Comparison of ENCODE assay signal across 18 cellular contexts in genomic region chr4:158157412-158157811, GRCh38. TPM values are rescaled to one million over a fixed set of nuclear protein-coding genes. Genes with fewer than 3 reads are reported as not detected.
DNase-seq lines count a peak whose midpoint lies in the region; ATAC-seq and TF ChIP-seq lines count a peak whose summit lies in the region.
"Had no signal": no experiment of that assay in that cellular context is flagged by ENCODE, and none has a peak within 500 bp of the region (broad histone marks: within the 10 kb centered on the region; RNA-seq: fewer than 3 reads in every experiment).

No MANE protein-coding gene starts in this region.

- H3K4me1 ChIP-seq in Caco-2 = peaks cover 59% of the 10 kb centered on the region
- H3K4me1 ChIP-seq in HUES48 (ENCODE audit: control insufficient read depth, insufficient read depth, low read length) = no peaks in the 10 kb centered on the region
- peaks cover 58% of the 10 kb centered on the region for H3K4me1 ChIP-seq in mammary epithelial cell (ENCODE audit: insufficient read depth, low read length)

- in situ Hi-C loops in mammary epithelial cell (cut with MboI; ENCODE audit: low sequenced_read_pairs in 2 of 2) = no loop called here

- peaks cover 57% of the 10 kb centered on the region for H3K36me3 Mint-ChIP-seq in Caco-2 (ENCODE audit: insufficient read depth, unreplicated experiment)
- peaks cover 28% of the 10 kb centered on the region for H3K36me3 Mint-ChIP-seq in nephron (ENCODE audit: low read depth)
- no peaks in the 10 kb centered on the region for H3K36me3 Mint-ChIP-seq in activated T-cell treated with anti-CD3 and anti-CD28 coated beads, Interleukin-2, amount 50 U/mL, for 4 hours (ENCODE audit: insufficient read depth)
- H3K36me3 Mint-ChIP-seq: CD4-positive, CD25-positive, alpha-beta regulatory T cell had no signal

- dilution Hi-C loops in mammary epithelial cell (cut with HindIII; ENCODE audit: low sequenced_read_pairs) = no loop called here

- H3K9me3 ChIP-seq in Caco-2 = no peaks in the 10 kb centered on the region
- H3K9me3 ChIP-seq in HUES48 (ENCODE audit: control insufficient read depth, insufficient read depth, low read length) = no peaks in the 10 kb centered on the region
- H3K9me3 ChIP-seq in mammary epithelial cell (replicated peaks; ENCODE audit: insufficient read depth, low read length) = no peaks in the 10 kb centered on the region

- H3K9ac ChIP-seq in HUES48 (ENCODE audit: low read depth, low read length) (no peak overlapping the region), mammary epithelial cell (ENCODE audit: insufficient read depth, low read length) (no peak overlapping the region)
- H3K9ac ChIP-seq: GM23248 had no signal

- H3K9me3 Mint-ChIP-seq in Caco-2 (ENCODE audit: unreplicated experiment) (no peaks in the 10 kb centered on the region), nephron (peaks cover under 1% of the 10 kb centered on the region)
- no peaks in the 10 kb centered on the region for H3K9me3 Mint-ChIP-seq in activated T-cell treated with anti-CD3 and anti-CD28 coated beads, Interleukin-2, amount 50 U/mL, for 4 hours

- H3K4me3 ChIP-seq in Caco-2 (ENCODE audit: low read depth, low read length) (no peak overlapping the region), HUES48 (ENCODE audit: low read depth, low read length) (no peak overlapping the region), mammary epithelial cell (replicated peaks in 1 of 3; ENCODE audit: insufficient read depth in 1 of 3, low read depth in 2 of 3, low read length in 3 of 3) (no peak overlapping the region)
- H3K4me3 ChIP-seq: GM23248 had no signal

- TF ChIP-seq CTCF in Caco-2 (IDR thresholded peaks at IDR 0.05; ENCODE audit: insufficient read depth in 1 of 2, low read depth in 1 of 2, low read length in 1 of 2, severe bottlenecking in 1 of 2, unreplicated experiment in 1 of 2) (no peak), mammary epithelial cell (conservative IDR thresholded peaks at IDR 0.05 in 1 of 2, IDR thresholded peaks at IDR 0.05 in 1 of 2; ENCODE audit: extremely low read depth in 1 of 2, insufficient read depth in 1 of 2, low read depth in 1 of 2, low read length in 2 of 2) (no peak), nephron (IDR thresholded peaks at IDR 0.05; ENCODE audit: unreplicated experiment in 3 of 3) (no peak)

- H4K20me1 ChIP-seq in mammary epithelial cell (ENCODE audit: insufficient read depth, low read length) = no peaks in the 10 kb centered on the region

- CTCF ChIA-PET in Caco-2 (lab: Charles Lee) (interaction anchor here (0.6 kb wide), 1 partner anchor 14 kb away, joined by 4 read pairs; no protein-coding TSS in a partner anchor), mammary epithelial cell (lab: Charles Lee; ENCODE audit: low non-redundant PET) (no interaction called here)

- H2AFZ ChIP-seq in mammary epithelial cell (ENCODE audit: low read depth, low read length) = no peak overlapping the region
- H2AFZ ChIP-seq: GM23248 had no signal

- H3K4me3 Mint-ChIP-seq in Caco-2 (ENCODE audit: unreplicated experiment) = no peak overlapping the region
- peak overlapping the region in 1 of 3 experiments; percentile 4 for H3K4me3 Mint-ChIP-seq in nephron
- no peak overlapping the region for H3K4me3 Mint-ChIP-seq in activated T-cell treated with anti-CD3 and anti-CD28 coated beads, Interleukin-2, amount 50 U/mL, for 4 hours
- H3K4me3 Mint-ChIP-seq: CD4-positive, CD25-positive, alpha-beta regulatory T cell had no signal

- 86% methylated on average over 4 of the region's 4 CpGs for WGBS in mammary epithelial cell (ENCODE audit: low coverage, missing lambda C conversion rate)

- H3K27ac Mint-ChIP-seq in Caco-2 (ENCODE audit: unreplicated experiment) (peak overlapping the region; percentile 55), nephron (peak overlapping the region in 2 of 3 experiments; percentile 31 to 39)
- H3K27ac Mint-ChIP-seq: CD4-positive, CD25-positive, alpha-beta regulatory T cell had no signal

- POLR2A ChIA-PET in Caco-2 (lab: Charles Lee) = no interaction called here

- H3K27me3 ChIP-seq in Caco-2 (replicated peaks; ENCODE audit: control insufficient read depth, insufficient read depth, low read length) = no peaks in the 10 kb centered on the region
- H3K27me3 ChIP-seq in HUES48 (ENCODE audit: control insufficient read depth, insufficient read depth, low read length) = no peaks in the 10 kb centered on the region
- H3K27me3 ChIP-seq in mammary epithelial cell (ENCODE audit: insufficient read depth, low read length) = no peaks in the 10 kb centered on the region

- DNase-seq in Caco-2 (no peak), mammary epithelial cell (no peak), DMS79 (lab: John Stamatoyannopoulos, UW) (no peak)
- DNase-seq in activated T-cell treated with anti-CD3 and anti-CD28 coated beads, Interleukin-2, amount 50 U/mL, for 4 hours = no peak
- DNase-seq: AML-193; Calu3; CD4-positive, CD25-positive, alpha-beta regulatory T cell; GM23248; KG1; NCI-H1092; NCI-H1694 treated with DMSO at 0.1 percent for 48 hours; NCI-H774; SIG-M5 had no signal

- ATAC-seq in GM21619 (IDR thresholded peaks at IDR 0.05; ENCODE audit: unreplicated experiment) (no peak), HG03439 (IDR thresholded peaks at IDR 0.05; ENCODE audit: unreplicated experiment) (no peak)
- no peak for ATAC-seq in activated T-cell treated with anti-CD3 and anti-CD28 coated beads, Interleukin-2, amount 50 U/mL, for 4 hours

- peak overlapping the region; percentile 78 for H3K4me2 ChIP-seq in mammary epithelial cell (ENCODE audit: insufficient read depth, low read depth, low read length)

- no TSS peak for BruUV-seq in Caco-2 (replicated peaks; lab: Mats Ljungman, UMichigan)
- BruUV-seq in mammary epithelial cell (replicated peaks; lab: Mats Ljungman, UMichigan) = no TSS peak

- peaks cover 88% of the 10 kb centered on the region for H3K79me2 ChIP-seq in mammary epithelial cell (ENCODE audit: insufficient read depth, low read length)

- peak overlapping the region; percentile 4 for H3K27ac ChIP-seq in HUES48 (ENCODE audit: low read depth, low read length)
- H3K27ac ChIP-seq in mammary epithelial cell (ENCODE audit: insufficient read depth, low read depth, low read length) = peak overlapping the region; percentile 84
- H3K27ac ChIP-seq: GM23248, HL-60 had no signal

- H3K27me3 Mint-ChIP-seq in Caco-2 (ENCODE audit: insufficient read depth, unreplicated experiment) (no peaks in the 10 kb centered on the region), nephron (ENCODE audit: low read depth) (no peaks in the 10 kb centered on the region)
- peaks cover 5% of the 10 kb centered on the region for H3K27me3 Mint-ChIP-seq in activated T-cell treated with anti-CD3 and anti-CD28 coated beads, Interleukin-2, amount 50 U/mL, for 4 hours (ENCODE audit: low read depth)

- intact Hi-C loops in Caco-2 (cut with micrococcal nuclease; ENCODE audit: unreplicated experiment) (loop anchor here (5.0 kb wide), 1 partner anchor 35 kb away; no protein-coding TSS in a partner anchor), mammary epithelial cell (cut with micrococcal nuclease) (no loop called here)

- H3K36me3 ChIP-seq in Caco-2 (ENCODE audit: control insufficient read depth, insufficient read depth, low read length) (no peaks in the 10 kb centered on the region), HUES48 (ENCODE audit: control insufficient read depth, insufficient read depth, low read length) (no peaks in the 10 kb centered on the region), mammary epithelial cell (ENCODE audit: insufficient read depth, low read length) (peaks cover 3% of the 10 kb centered on the region)

- H3K4me1 Mint-ChIP-seq in Caco-2 (ENCODE audit: low read depth, unreplicated experiment) = peaks cover 35% of the 10 kb centered on the region
- peaks cover 39% of the 10 kb centered on the region for H3K4me1 Mint-ChIP-seq in nephron
- H3K4me1 Mint-ChIP-seq in activated T-cell treated with anti-CD3 and anti-CD28 coated beads, Interleukin-2, amount 50 U/mL, for 4 hours (ENCODE audit: low read depth) = no peaks in the 10 kb centered on the region
- H3K4me1 Mint-ChIP-seq: CD4-positive, CD25-positive, alpha-beta regulatory T cell had no signal

RNA-seq across cellular contexts. Expression of gene GASK1B, which starts 15.4 kb away (rescaled TPM):
- total RNA-seq in Caco-2 (2022) = 42.5 and 48.5 TPM in 2 replicates
- total RNA-seq in mammary epithelial cell = 10 to 100 TPM; 13.5 to 27.2 TPM
- 8.1 TPM for polyA plus RNA-seq in mammary epithelial cell
- 12.1 TPM for polyA minus RNA-seq in mammary epithelial cell
- total RNA-seq in activated T-cell treated with anti-CD3 and anti-CD28 coated beads, Interleukin-2, amount 50 U/mL, for 4 hours = under 1 TPM; 0.11 to 0.32 (median 0.15) TPM
- total RNA-seq: CD4-positive, CD25-positive, alpha-beta regulatory T cell had no signal
- polyA plus RNA-seq: CD4-positive, CD25-positive, alpha-beta regulatory T cell had no signal

RNA-seq across cellular contexts. Expression of gene TMEM144, which starts 52.9 kb away (rescaled TPM):
- total RNA-seq in Caco-2 (2022) = 15.5 and 17.9 TPM in 2 replicates
- 10 to 100 TPM in 1 of 2 donors, 1 to 10 TPM in 1; 7.9 to 21.5 TPM for total RNA-seq in mammary epithelial cell
- polyA plus RNA-seq in mammary epithelial cell = 4.1 TPM
- polyA minus RNA-seq in mammary epithelial cell = 13.7 TPM
- under 1 TPM in 1 of 3 donors, not detected in 2; 0.10 TPM for total RNA-seq in activated T-cell treated with anti-CD3 and anti-CD28 coated beads, Interleukin-2, amount 50 U/mL, for 4 hours
- total RNA-seq: CD4-positive, CD25-positive, alpha-beta regulatory T cell had no signal
- polyA plus RNA-seq: CD4-positive, CD25-positive, alpha-beta regulatory T cell had no signal

Comparison
In these comparisons a context has a peak if more than half of its experiments do, and no peak if none do; other contexts are left out.
1. RNA of gene GASK1B, which starts 15.4 kb away (total RNA-seq): 42.5 to 48.5 TPM in Caco-2 and 13.5 to 27.2 TPM in mammary epithelial cell; 0.11 to 0.32 TPM in activated T-cell treated with anti-CD3 and anti-CD28 coated beads, Interleukin-2, amount 50 U/mL, for 4 hours; every median in the first group is over 10 times any median in the second.
2. RNA of gene TMEM144, which starts 52.9 kb away (total RNA-seq): 7.9 to 21.5 TPM in mammary epithelial cell and 15.5 to 17.9 TPM in Caco-2; 0.10 TPM in activated T-cell treated with anti-CD3 and anti-CD28 coated beads, Interleukin-2, amount 50 U/mL, for 4 hours; every median in the first group is over 4 times any median in the second.